In genomic region chr10:5858811-5859210, GRCh38 we compare ENCODE assay signal across 16 cellular contexts. TPM values are rescaled to one million over a fixed set of nuclear protein-coding genes. Genes with fewer than 3 reads are reported as not detected.
A peak's percentile ranks its signal among the peaks of the same experiment; 100 is the strongest.
DNase-seq lines count a peak whose midpoint lies in the region; ATAC-seq and TF ChIP-seq lines count a peak whose summit lies in the region.
"Had no signal": no experiment of that assay in that cellular context is flagged by ENCODE, and none has a peak within 500 bp of the region (broad histone marks: within the 10 kb centered on the region; RNA-seq: fewer than 3 reads in every experiment).

No MANE protein-coding gene starts in this region.

- ATAC-seq in sciatic nerve, result peak; percentile 13
- ATAC-seq: A549, GM12878 had no signal

- H3K27ac ChIP-seq in dorsolateral prefrontal cortex, result peak overlapping the region; percentile 46 to 99 (median 94)
- peak overlapping the region; percentile 92 for H3K27ac ChIP-seq in layer of hippocampus (ENCODE audit: low read depth, low read length)
- H3K27ac ChIP-seq: A549 had no signal

- peak in 17 of 56 donors; percentile 11 to 45 (median 17) for TF ChIP-seq CTCF in dorsolateral prefrontal cortex (IDR thresholded peaks at IDR 0.05 in 54 of 56, conservative IDR thresholded peaks at IDR 0.05 in 2 of 56; ENCODE audit: low read depth in 1 of 56, partially characterized antibody in 56 of 56)

- H3K27me3 ChIP-seq in dorsolateral prefrontal cortex, result no peaks in the 10 kb centered on the region
- no peaks in the 10 kb centered on the region for H3K27me3 ChIP-seq in layer of hippocampus (ENCODE audit: control insufficient read depth, insufficient read depth, low read length)

- intact Hi-C loops in dorsolateral prefrontal cortex (cut with DNase I), result loop anchor here in 1 of 2 donors (2.0 kb wide), 1 partner anchor 18 kb away; no protein-coding TSS in a partner anchor
- intact Hi-C loops in sciatic nerve (cut with DNase I), result no loop called here

- DNase-seq in SK-MEL-5 (ENCODE audit: low read depth, low spot score), result peak; percentile 25
- peak in 9 of 10 donors; percentile 23 to 80 (median 66) for DNase-seq in dorsolateral prefrontal cortex
- no peak for DNase-seq in sciatic nerve (ENCODE audit: low spot score)
- DNase-seq in activated CD8-positive, alpha-beta memory T cell treated with anti-CD3 and anti-CD28 coated beads, Interleukin-2, amount 50 U/mL, for 48 hours, result no peak
- DNase-seq in DMS 273 (lab: John Stamatoyannopoulos, UW; ENCODE audit: unreplicated experiment), result no peak
- DNase-seq in ecto neural progenitor cell (ENCODE audit: low spot score), result no peak
- DNase-seq: DMS79, Karpas-422, MM.1S, NCI-H1105, NCI-H187, NCI-H446 treated with DMSO at 0.1 percent for 48 hours, NCI-H774 had no signal

- H3K4me3 ChIP-seq in dorsolateral prefrontal cortex, result peak overlapping the region in 18 of 59 donors; percentile 7 to 45 (median 26)
- H3K4me3 ChIP-seq: A549, GM12878 had no signal

- in situ Hi-C loops in SK-MEL-5 (cut with HindIII; ENCODE audit: low pct_unique_long_range_greater_than_20kb, low sequenced_read_pairs), result no loop called here

RNA-seq across cellular contexts. Expression of gene ANKRD16, which starts 30.9 kb away (rescaled TPM):
- total RNA-seq in SK-MEL-5 (2014; rRNA removed; shearing (Covaris generic)), result 8.9 and 9.2 TPM in 2 replicates
- polyA plus RNA-seq in SK-MEL-5 (2015; cell fraction: cytosol; rRNA removed), result 4.8 and 9.6 TPM in 2 replicates
- polyA plus RNA-seq in SK-MEL-5 (2015; cell fraction: nucleus; rRNA removed), result 12.4 and 13.3 TPM in 2 replicates
- total RNA-seq in dorsolateral prefrontal cortex, result 10 to 100 TPM; 10.4 to 26.5 (median 18.4) TPM
- 10.0 TPM for total RNA-seq in sciatic nerve

RNA-seq across cellular contexts. Expression of gene FBH1, which starts 31.2 kb away (rescaled TPM):
- total RNA-seq in SK-MEL-5 (2014; rRNA removed; shearing (Covaris generic)), result 70.9 and 75.8 TPM in 2 replicates
- 63.8 and 72.5 TPM in 2 replicates for polyA plus RNA-seq in SK-MEL-5 (2015; cell fraction: cytosol; rRNA removed)
- 142 and 212 TPM in 2 replicates for polyA plus RNA-seq in SK-MEL-5 (2015; cell fraction: nucleus; rRNA removed)
- 10 to 100 TPM; 43.3 to 95.3 (median 62.7) TPM for total RNA-seq in dorsolateral prefrontal cortex
- total RNA-seq in sciatic nerve, result 85.3 TPM

RNA-seq across cellular contexts. Expression of gene GDI2, which starts 45.6 kb away (rescaled TPM):
- 281 and 287 TPM in 2 replicates for total RNA-seq in SK-MEL-5 (2014; rRNA removed; shearing (Covaris generic))
- polyA plus RNA-seq in SK-MEL-5 (2015; cell fraction: cytosol; rRNA removed), result 143 and 181 TPM in 2 replicates
- 51.3 and 58.0 TPM in 2 replicates for polyA plus RNA-seq in SK-MEL-5 (2015; cell fraction: nucleus; rRNA removed)
- total RNA-seq in dorsolateral prefrontal cortex, result 100 to 1,000 TPM in 108 of 120 experiments, 10 to 100 TPM in 12; 73.4 to 149 (median 121) TPM
- total RNA-seq in sciatic nerve, result 140 TPM

Comparison
In these comparisons a context has a peak if more than half of its experiments do, and no peak if none do; other contexts are left out.
1. DNase-seq: peak in SK-MEL-5 (single experiment) and dorsolateral prefrontal cortex (9 of 10); none in sciatic nerve (single experiment), activated CD8-positive, alpha-beta memory T cell treated with anti-CD3 and anti-CD28 coated beads, Interleukin-2, amount 50 U/mL, for 48 hours (single experiment), DMS 273 (single experiment) and ecto neural progenitor cell (single experiment).